21 cellular contexts compared by ENCODE assay signal in the genomic region with DNA sequence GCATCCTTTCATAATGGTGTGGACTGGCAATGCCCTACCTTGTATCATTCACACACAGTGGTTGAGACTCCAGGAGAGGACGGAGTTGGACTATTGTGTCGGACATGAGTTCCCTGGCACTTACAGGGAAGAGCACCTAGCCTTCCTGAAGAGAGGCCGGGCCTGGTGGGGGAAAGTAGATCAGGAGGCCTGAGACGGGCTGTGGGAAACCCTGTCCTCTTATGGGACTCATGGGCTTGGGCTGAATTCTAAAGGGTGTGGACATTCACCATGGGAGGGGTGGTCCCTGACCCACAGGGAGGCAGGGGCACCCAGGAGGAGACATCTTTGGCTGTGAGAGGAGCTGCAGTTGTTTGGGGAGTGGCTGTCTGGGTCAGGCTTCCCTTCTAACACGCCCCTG.
"Had no signal": no experiment of that assay in that cellular context is flagged by ENCODE, and none has a peak within 500 bp of the region (broad histone marks: within the 10 kb centered on the region; RNA-seq: fewer than 3 reads in every experiment).

No MANE protein-coding gene starts in this region.

- FAIRE-seq: HepG2, RCC 7860 had no signal

- DNase-seq: IMR-90, Karpas-422, KG1, MG63, NCI-H1092, NCI-H1105 treated with DMSO at 0.1 percent for 48 hours, NCI-H1417 treated with DMSO at 0.1 percent for 48 hours, NCI-H146, NCI-H1694 treated with DMSO at 0.1 percent for 48 hours, NCI-H1930, NCI-H2081, NCI-H2107, NCI-H2227 treated with DMSO at 0.1 percent for 48 hours, NCI-H524 treated with DMSO at 0.1 percent for 48 hours, NCI-H69, NCI-H774, Right ventricle myocardium superior, RPMI8226, SK-N-SH had no signal

- ATAC-seq: HepG2 had no signal
